In the genomic region with DNA sequence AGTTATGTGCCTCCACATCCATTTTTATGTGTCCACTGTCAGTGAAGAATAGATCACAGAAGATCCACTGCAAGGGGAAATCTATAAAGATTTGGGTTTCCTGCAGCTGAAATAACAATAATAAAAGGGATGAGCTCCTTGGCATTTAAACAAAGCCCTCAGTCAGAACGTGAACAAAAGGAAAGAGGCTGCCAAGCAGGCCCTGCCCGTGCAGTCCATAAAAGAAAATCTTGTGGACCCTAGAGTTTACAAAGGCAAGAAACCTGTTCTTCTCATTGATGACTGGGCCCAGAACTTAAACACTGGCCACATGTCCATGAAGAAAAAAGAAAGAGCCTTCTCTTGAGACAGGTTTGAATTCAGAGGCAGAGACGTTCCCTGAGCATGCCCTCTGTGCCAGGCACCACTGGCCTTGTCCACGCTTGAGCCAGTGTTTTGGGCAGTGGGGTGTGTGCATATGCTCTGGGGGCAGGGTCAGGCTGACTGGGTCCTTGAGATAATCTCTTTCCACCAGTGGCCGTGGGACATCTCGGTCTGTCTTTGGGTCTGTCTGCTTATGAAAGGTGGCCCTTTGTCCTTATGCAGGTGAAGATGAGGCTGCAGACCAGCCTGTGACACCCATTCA, we compare ENCODE assay signal across 21 cellular contexts.
A peak's percentile ranks its signal among the peaks of the same experiment; 100 is the strongest.
DNase-seq lines count a peak whose midpoint lies in the region; ATAC-seq, FAIRE-seq and TF ChIP-seq lines count a peak whose summit lies in the region.
"Had no signal": no experiment of that assay in that cellular context is flagged by ENCODE, and none has a peak within 500 bp of the region (broad histone marks: within the 10 kb centered on the region; RNA-seq: fewer than 3 reads in every experiment).

No MANE protein-coding gene starts in this region.

- H3K4me1 ChIP-seq in SK-N-SH (ENCODE audit: control insufficient read depth in 1 of 2, insufficient read depth in 2 of 2, low read depth in 1 of 2, low read length in 1 of 2), result peaks cover 4 to 5% of the 10 kb centered on the region in 2 experiments; a peak in 1 of 4 replicates
- no peaks in the 10 kb centered on the region for H3K4me1 ChIP-seq in endothelial cell of umbilical vein (ENCODE audit: control insufficient read depth, extremely low read depth, insufficient read depth, low read length)

- peaks cover 9% of the 10 kb centered on the region for H3F3A ChIP-seq in SK-N-SH (replicated peaks; ENCODE audit: insufficient read depth)

- H4K20me1 ChIP-seq in SK-N-SH (ENCODE audit: insufficient read depth) (no peaks in the 10 kb centered on the region), endothelial cell of umbilical vein (replicated peaks; ENCODE audit: control insufficient read depth, extremely low read depth, insufficient read depth, low read length) (no peaks in the 10 kb centered on the region)

- TF ChIP-seq EP300 in SK-N-SH (IDR thresholded peaks at IDR 0.05; ENCODE audit: borderline replicate concordance in 1 of 2, low read depth in 1 of 2, low read length in 1 of 2), result no peak

- dilution Hi-C loops in endothelial cell of umbilical vein (cut with MboI; ENCODE audit: extremely low pct_ligation_motif_present, low sequenced_read_pairs), result no loop called here

- TF ChIP-seq RAD21 in SK-N-SH (IDR thresholded peaks at IDR 0.05; ENCODE audit: low read length), result no peak

- POLR2A ChIA-PET in SK-N-SH (lab: Yijun Ruan, JAX), result no interaction called here
- POLR2A ChIA-PET in endothelial cell of umbilical vein (lab: Charles Lee), result no interaction called here

- CTCF ChIA-PET in SK-N-SH (lab: Yijun Ruan, JAX), result interaction anchor here (1.7 to 2.7 kb wide), 2 partner anchors 36 to 202 kb away, joined by 5 to 9 read pairs; no protein-coding TSS in a partner anchor
- CTCF ChIA-PET in endothelial cell of umbilical vein (lab: Charles Lee), result interaction anchor here (0.8 kb wide), 1 partner anchor 11 kb away, joined by 3 read pairs; no protein-coding TSS in a partner anchor

- WGBS in SK-N-SH (ENCODE audit: low lambda C conversion rate), result 89% methylated on average over 6 of the region's 6 CpGs

- FAIRE-seq in endothelial cell of umbilical vein (lab: Jason Lieb, UNC), result peak; percentile 31

- DNase-seq in SK-N-SH, result no peak
- no peak for DNase-seq in endothelial cell of umbilical vein (ENCODE audit: low read depth, low spot score)
- peak; percentile 88 for DNase-seq in pons (ENCODE audit: low spot score)
- DNase-seq in NCI-H1417 (lab: John Stamatoyannopoulos, UW), result no peak
- DNase-seq in 8988T, result no peak
- DNase-seq in CD1c-positive myeloid dendritic cell (ENCODE audit: extremely low spot score), result no peak
- DNase-seq: COR-L47, DMS 273 treated with DMSO at 0.1 percent for 48 hours, GDM1, GM23248, KBM-7, NCI-H1105 treated with DMSO at 0.1 percent for 48 hours, NCI-H1694 treated with DMSO at 0.1 percent for 48 hours, NCI-H2107, NCI-H510A, NCI-H748 treated with DMSO at 0.1 percent for 48 hours, SHP77 had no signal

- H3K9ac ChIP-seq in SK-N-SH (no peak overlapping the region), endothelial cell of umbilical vein (replicated peaks; ENCODE audit: extremely low read depth, insufficient read depth, low read length) (no peak overlapping the region)
- H3K9ac ChIP-seq: GM23248 had no signal

- H3K9me2 ChIP-seq in SK-N-SH, result no peaks in the 10 kb centered on the region

- H3K4me2 ChIP-seq in SK-N-SH, result no peak overlapping the region
- no peak overlapping the region for H3K4me2 ChIP-seq in endothelial cell of umbilical vein (ENCODE audit: insufficient read depth, low read length)

- H2AFZ ChIP-seq in SK-N-SH (ENCODE audit: low read depth) (no peak overlapping the region), endothelial cell of umbilical vein (ENCODE audit: low read depth, low read length) (no peak overlapping the region)
- H2AFZ ChIP-seq: GM23248 had no signal

- H3K9me3 ChIP-seq in SK-N-SH (no peaks in the 10 kb centered on the region), endothelial cell of umbilical vein (replicated peaks; ENCODE audit: control insufficient read depth, insufficient read depth, low read length) (no peaks in the 10 kb centered on the region)

- H3K4me3 ChIP-seq in SK-N-SH (ENCODE audit: low read depth in 2 of 2, low read length in 1 of 2) (no peak overlapping the region), endothelial cell of umbilical vein (replicated peaks in 1 of 3; ENCODE audit: insufficient read depth in 1 of 3, low read depth in 1 of 3, low read length in 3 of 3) (no peak overlapping the region)
- H3K4me3 ChIP-seq: GM23248, SK-N-MC had no signal

- ATAC-seq in SK-N-SH treated with all-trans-retinoic acid at 6 μM for 48 hours (no peak), GM18519 (IDR thresholded peaks at IDR 0.05; ENCODE audit: low FRiP score, unreplicated experiment) (no peak)

- H3K9me1 ChIP-seq in endothelial cell of umbilical vein (replicated peaks; ENCODE audit: control insufficient read depth, extremely low read depth, insufficient read depth, low read length), result no peaks in the 10 kb centered on the region

- H3K79me2 ChIP-seq in SK-N-SH (ENCODE audit: insufficient read depth) (no peaks in the 10 kb centered on the region), endothelial cell of umbilical vein (ENCODE audit: control insufficient read depth, insufficient read depth, low read length) (no peaks in the 10 kb centered on the region)

- no peak for TF ChIP-seq POLR2A in endothelial cell of umbilical vein (IDR thresholded peaks at IDR 0.05; ENCODE audit: low read depth, low read length)

- H3K27ac ChIP-seq in SK-N-SH (ENCODE audit: low read depth in 2 of 2, low read length in 1 of 2) (no peak overlapping the region), endothelial cell of umbilical vein (ENCODE audit: insufficient read depth, low read depth, low read length) (no peak overlapping the region)
- H3K27ac ChIP-seq: 22Rv1, GM23248, SK-N-MC had no signal

- intact Hi-C loops in endothelial cell of umbilical vein (cut with micrococcal nuclease), result no loop called here

- no TSS peak for BruUV-seq in endothelial cell of umbilical vein (replicated peaks; lab: Mats Ljungman, UMichigan)

- H3K27me3 ChIP-seq in SK-N-SH (ENCODE audit: insufficient read depth) (no peaks in the 10 kb centered on the region), endothelial cell of umbilical vein (ENCODE audit: control insufficient read depth in 2 of 2, insufficient read depth in 2 of 2, low read length in 2 of 2) (no peaks in the 10 kb centered on the region)

- no peaks in the 10 kb centered on the region for H3K36me3 ChIP-seq in SK-N-SH (replicated peaks in 1 of 2; ENCODE audit: control insufficient read depth in 1 of 2, insufficient read depth in 2 of 2, low read length in 1 of 2)
- no peaks in the 10 kb centered on the region for H3K36me3 ChIP-seq in endothelial cell of umbilical vein (ENCODE audit: control insufficient read depth in 2 of 2, extremely low read depth in 1 of 2, insufficient read depth in 2 of 2, low read length in 2 of 2)

- TF ChIP-seq CTCF in SK-N-SH (IDR thresholded peaks at IDR 0.05), result no peak
- no peak for TF ChIP-seq CTCF in endothelial cell of umbilical vein (IDR thresholded peaks at IDR 0.05; ENCODE audit: extremely low read depth in 1 of 2, insufficient read depth in 1 of 2, low read depth in 1 of 2, low read length in 2 of 2)

TF ChIP-seq in SK-N-SH treated with all-trans-retinoic acid at 6 μM for 48 hours, 23 proteins besides CTCF, POLR2A, EP300 and RAD21:
- TF ChIP-seq SNAI2 (CRISPR knock-in tag; IDR thresholded peaks at IDR 0.05) (no peak), ZNF70 (CRISPR knock-in tag; IDR thresholded peaks at IDR 0.05) (peak; percentile 64; the same call in 1 of the 2 replicates)

TF ChIP-seq in SK-N-SH, 30 proteins besides CTCF, POLR2A, EP300 and RAD21 (continues in another document):
- TF ChIP-seq JUND (IDR thresholded peaks at IDR 0.05) (no peak), TAF1 (IDR thresholded peaks at IDR 0.05; ENCODE audit: borderline replicate concordance, low read depth, low read length) (no peak), CHD2 (IDR thresholded peaks at IDR 0.05; ENCODE audit: low read length, partially characterized antibody) (no peak), NFIC (IDR thresholded peaks at IDR 0.05; ENCODE audit: borderline replicate concordance) (no peak), GATA2 (CRISPR knock-in tag; IDR thresholded peaks at IDR 0.05) (no peak), FOXM1 (IDR thresholded peaks at IDR 0.05; ENCODE audit: low read depth) (no peak), MEF2A (IDR thresholded peaks at IDR 0.05; ENCODE audit: borderline replicate concordance, low read depth) (no peak), RCOR1 (IDR thresholded peaks at IDR 0.05; ENCODE audit: low read length) (no peak)
- TF ChIP-seq, protein P1, sequence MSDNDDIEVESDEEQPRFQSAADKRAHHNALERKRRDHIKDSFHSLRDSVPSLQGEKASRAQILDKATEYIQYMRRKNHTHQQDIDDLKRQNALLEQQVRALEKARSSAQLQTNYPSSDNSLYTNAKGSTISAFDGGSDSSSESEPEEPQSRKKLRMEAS (IDR thresholded peaks at IDR 0.05; ENCODE audit: low read depth), result no peak

TF ChIP-seq in endothelial cell of umbilical vein, 7 proteins besides CTCF, POLR2A, EP300 and RAD21:
- TF ChIP-seq EZH2 (IDR thresholded peaks at IDR 0.05; ENCODE audit: borderline replicate concordance, low read depth, low read length, severe bottlenecking), result no peak
- TF ChIP-seq FOS (IDR thresholded peaks at IDR 0.05; ENCODE audit: borderline replicate concordance, insufficient read depth, low read length), result no peak
- TF ChIP-seq GATA2 (IDR thresholded peaks at IDR 0.05; ENCODE audit: insufficient read depth, insufficient read length, low read depth, low read length), result no peak
- no peak for TF ChIP-seq MYC (IDR thresholded peaks at IDR 0.05; ENCODE audit: low read depth, low read length)
- no peak for TF ChIP-seq JUN (IDR thresholded peaks at IDR 0.05; ENCODE audit: borderline replicate concordance, insufficient read depth, insufficient read length, low read depth)
- TF ChIP-seq, protein P1 (IDR thresholded peaks at IDR 0.05; ENCODE audit: insufficient read depth, insufficient read length), result no peak
- TF ChIP-seq POLR2AphosphoS5 (IDR thresholded peaks at IDR 0.05; ENCODE audit: insufficient read depth, low read depth, low read length), result no peak
TF ChIP-seq in endothelial cell of umbilical vein: peak in this region for 0.
